21 cellular contexts compared by ENCODE assay signal in genomic region chr6:143611580-143611979, GRCh38.
"Had no signal": no experiment of that assay in that cellular context is flagged by ENCODE, and none has a peak within 500 bp of the region (broad histone marks: within the 10 kb centered on the region; RNA-seq: fewer than 3 reads in every experiment).

No MANE protein-coding gene starts in this region.

- H3K4me3 ChIP-seq: esophagus muscularis mucosa, gastrocnemius medialis, heart right ventricle, mucosa of descending colon, ovary, right atrium auricular region, sigmoid colon, skin epidermis, tibial artery, upper lobe of right lung, vagina had no signal

- DNase-seq: effector memory CD8-positive, alpha-beta T cell; gastrocnemius medialis; heart right ventricle; hypothalamus; kidney glomerular epithelial cell; mammary epithelial cell; mucosa of descending colon; naive thymus-derived CD8-positive, alpha-beta T cell; nucleus accumbens; ovary; sigmoid colon; stimulated activated naive CD4-positive, alpha-beta T cell treated with Interleukin-2 at 50 U/mL for 16 hours; tibial artery; upper lobe of right lung had no signal

- H3K4me3 Mint-ChIP-seq: dendritic cell treated with granulocyte-macrophage colony-stimulating factor and Interleukin-4, amounts not matched to agents 40 ng/mL and 50 ng/mL, for 4 days; effector memory CD8-positive, alpha-beta T cell; naive thymus-derived CD8-positive, alpha-beta T cell; neural crest cell had no signal

- H3K9me3 Mint-ChIP-seq: dendritic cell treated with granulocyte-macrophage colony-stimulating factor and Interleukin-4, amounts not matched to agents 40 ng/mL and 50 ng/mL, for 4 days; effector memory CD8-positive, alpha-beta T cell; naive thymus-derived CD8-positive, alpha-beta T cell had no signal

- H3K27me3 ChIP-seq: esophagus muscularis mucosa, gastrocnemius medialis, heart right ventricle, ovary, right atrium auricular region, sigmoid colon, tibial artery, upper lobe of right lung, vagina had no signal

- H3K27me3 Mint-ChIP-seq: dendritic cell treated with granulocyte-macrophage colony-stimulating factor and Interleukin-4, amounts not matched to agents 40 ng/mL and 50 ng/mL, for 4 days; effector memory CD8-positive, alpha-beta T cell; naive thymus-derived CD8-positive, alpha-beta T cell had no signal

- H3K27ac ChIP-seq: epithelial cell of prostate, esophagus muscularis mucosa, gastrocnemius medialis, heart right ventricle, ovary, right atrium auricular region, sigmoid colon, skin epidermis, tibial artery, upper lobe of right lung, vagina had no signal

- H3K4me1 ChIP-seq: gastrocnemius medialis, vagina had no signal

- ATAC-seq: effector memory CD8-positive, alpha-beta T cell; gastrocnemius medialis; heart right ventricle; mucosa of descending colon; naive thymus-derived CD8-positive, alpha-beta T cell; upper lobe of right lung had no signal

- H3K36me3 ChIP-seq: esophagus muscularis mucosa, gastrocnemius medialis, heart right ventricle, ovary, right atrium auricular region, sigmoid colon, tibial artery, upper lobe of right lung, vagina had no signal

- H3K27ac Mint-ChIP-seq: dendritic cell treated with granulocyte-macrophage colony-stimulating factor and Interleukin-4, amounts not matched to agents 40 ng/mL and 50 ng/mL, for 4 days; effector memory CD8-positive, alpha-beta T cell; naive thymus-derived CD8-positive, alpha-beta T cell had no signal

- H3K9me3 ChIP-seq: esophagus muscularis mucosa, gastrocnemius medialis, heart right ventricle, mucosa of descending colon, ovary, right atrium auricular region, sigmoid colon, tibial artery, upper lobe of right lung, vagina had no signal

- H3K36me3 Mint-ChIP-seq: naive thymus-derived CD8-positive, alpha-beta T cell had no signal
